ENCODE assay signal across 1 cellular context in the genomic region with DNA sequence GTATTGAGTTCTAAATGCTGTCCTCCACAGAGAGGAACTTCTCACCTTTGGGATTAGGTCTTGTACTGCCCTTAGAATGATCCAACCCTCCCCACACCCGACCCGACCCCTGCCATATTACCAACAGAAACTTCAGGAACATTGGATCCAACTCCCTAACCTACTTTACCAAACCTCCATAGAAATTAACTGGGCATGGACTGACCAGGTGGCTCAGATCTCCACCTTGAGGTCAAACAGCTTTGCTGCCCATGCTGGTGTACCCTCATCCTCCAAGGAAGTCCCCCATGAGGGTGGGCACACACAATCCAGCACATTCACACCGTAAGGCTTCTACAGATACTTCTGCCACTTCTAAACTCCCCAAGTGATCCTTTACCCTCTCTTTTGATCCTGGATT.
TF ChIP-seq lines count a peak whose summit lies in the region.

No MANE protein-coding gene starts in this region.

TF ChIP-seq in HEK293T, 16 proteins besides CTCF, POLR2A, EP300 and RAD21 (continued from another document):
- TF ChIP-seq, protein P1, sequence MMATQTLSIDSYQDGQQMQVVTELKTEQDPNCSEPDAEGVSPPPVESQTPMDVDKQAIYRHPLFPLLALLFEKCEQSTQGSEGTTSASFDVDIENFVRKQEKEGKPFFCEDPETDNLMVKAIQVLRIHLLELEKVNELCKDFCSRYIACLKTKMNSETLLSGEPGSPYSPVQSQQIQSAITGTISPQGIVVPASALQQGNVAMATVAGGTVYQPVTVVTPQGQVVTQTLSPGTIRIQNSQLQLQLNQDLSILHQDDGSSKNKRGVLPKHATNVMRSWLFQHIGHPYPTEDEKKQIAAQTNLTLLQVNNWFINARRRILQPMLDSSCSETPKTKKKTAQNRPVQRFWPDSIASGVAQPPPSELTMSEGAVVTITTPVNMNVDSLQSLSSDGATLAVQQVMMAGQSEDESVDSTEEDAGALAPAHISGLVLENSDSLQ (IDR thresholded peaks at IDR 0.05) = no peak
- no peak for TF ChIP-seq NFRKB (IDR thresholded peaks at IDR 0.05)
- TF ChIP-seq CTBP1 (IDR thresholded peaks at IDR 0.05; ENCODE audit: borderline replicate concordance) = no peak
- no peak for TF ChIP-seq FOXM1 (IDR thresholded peaks at IDR 0.05; ENCODE audit: borderline replicate concordance)
- TF ChIP-seq L3MBTL2 (conservative IDR thresholded peaks at IDR 0.05) = no peak
